In genomic region chr10:101818119-101818957, GRCh38 we compare ENCODE assay signal across 8 cellular contexts. TPM values are rescaled to one million over a fixed set of nuclear protein-coding genes. Genes with fewer than 3 reads are reported as not detected.
DNase-seq lines count a peak whose midpoint lies in the region; ATAC-seq and TF ChIP-seq lines count a peak whose summit lies in the region.

Gene OGA (minus strand): TSS chr10:101818444. CDS start chr10:101818022, 422 bp downstream.

- POLR2A ChIA-PET in CD8-positive, alpha-beta memory T cell (lab: Charles Lee): interaction anchor here (0.9 to 3.0 kb wide), 10 partner anchors 11 to 334 kb away, joined by 3 to 39 read pairs (median 4); partner anchors contain the start of genes ARMH3, NOLC1, NPM3 and PPRC1

- H3K27me3 Mint-ChIP-seq in CD8-positive, alpha-beta memory T cell: peaks cover 0 to 4% of the 10 kb centered on the region in 2 donors

- H3K27ac ChIP-seq in CD8-positive, alpha-beta memory T cell (ENCODE audit: low read depth, low read length): peak within 1 kb of the TSS; percentile 79
- peak within 1 kb of the TSS; percentile 95 for H3K27ac ChIP-seq in lower lobe of right lung

- peak; percentile 78 for ATAC-seq in GM19468 (IDR thresholded peaks at IDR 0.05; ENCODE audit: extremely low read depth, unreplicated experiment)
- peak; percentile 95 to 97 for ATAC-seq in lower lobe of right lung

- peak within 1 kb of the TSS; percentile 79 for H3K4me3 ChIP-seq in CD8-positive, alpha-beta memory T cell (ENCODE audit: low read length)
- H3K4me3 ChIP-seq in lower lobe of right lung: peak within 1 kb of the TSS; percentile 100

- intact Hi-C loops in lower lobe of right lung (cut with DNase I): no loop called here

- peaks cover 0 to 41% (median 10%) of the 10 kb centered on the region in 3 donors for H3K36me3 Mint-ChIP-seq in CD8-positive, alpha-beta memory T cell

- no peaks in the 10 kb centered on the region for H3K9me3 Mint-ChIP-seq in CD8-positive, alpha-beta memory T cell

- no peaks in the 10 kb centered on the region for H3K9me3 ChIP-seq in CD8-positive, alpha-beta memory T cell (ENCODE audit: low read length)
- no peaks in the 10 kb centered on the region for H3K9me3 ChIP-seq in lower lobe of right lung

- TF ChIP-seq CTCF in lower lobe of right lung (IDR thresholded peaks at IDR 0.05): no peak

- H3K4me1 Mint-ChIP-seq in CD8-positive, alpha-beta memory T cell: peaks cover 42 to 49% (median 45%) of the 10 kb centered on the region in 3 donors

- peak; percentile 96 to 100 (median 99) for DNase-seq in CD8-positive, alpha-beta memory T cell
- DNase-seq in HS-5 (ENCODE audit: low read depth) (peak; percentile 98), lower lobe of right lung (peak; percentile 99)
- peak; percentile 100 for DNase-seq in NK-92 treated with Interleukin-12 subunit alpha and Interleukin-12 subunit beta, amount 100 ng/mL, for 24 hours (lab: John Stamatoyannopoulos, UW)
- DNase-seq in activated CD8-positive, alpha-beta memory T cell treated with anti-CD3 and anti-CD28 coated beads for 24 hours: peak; percentile 97
- peak; percentile 97 for DNase-seq in effector CD4-positive, alpha-beta T cell
- peak; percentile 95 to 97 (median 96) for DNase-seq in stimulated activated CD4-positive, alpha-beta T cell treated with anti-CD3 and anti-CD28 coated beads, TNF-alpha, amount 100 ng/mL, for 24 hours (ENCODE audit: low read depth in 3 of 3)

- H3K27me3 ChIP-seq in CD8-positive, alpha-beta memory T cell (ENCODE audit: insufficient read depth, low read length, poor library complexity, severe bottlenecking): no peaks in the 10 kb centered on the region
- no peaks in the 10 kb centered on the region for H3K27me3 ChIP-seq in lower lobe of right lung (ENCODE audit: low read depth)

- H3K4me1 ChIP-seq in CD8-positive, alpha-beta memory T cell (ENCODE audit: insufficient read depth, low read length): peaks cover 29% of the 10 kb centered on the region
- peaks cover 32% of the 10 kb centered on the region for H3K4me1 ChIP-seq in lower lobe of right lung

- CTCF ChIA-PET in CD8-positive, alpha-beta memory T cell (lab: Charles Lee): interaction anchor here (0.9 to 10.0 kb wide), 14 partner anchors 10 to 254 kb away, joined by 3 to 77 read pairs (median 4); no protein-coding TSS in a partner anchor

- H3K4me3 Mint-ChIP-seq in CD8-positive, alpha-beta memory T cell: peak within 1 kb of the TSS; percentile 92 to 100 (median 97)

- H3K36me3 ChIP-seq in CD8-positive, alpha-beta memory T cell (ENCODE audit: insufficient read depth, low read length): peaks cover 2% of the 10 kb centered on the region
- no peaks in the 10 kb centered on the region for H3K36me3 ChIP-seq in lower lobe of right lung

- peak within 1 kb of the TSS; percentile 90 to 99 (median 97) for H3K27ac Mint-ChIP-seq in CD8-positive, alpha-beta memory T cell

RNA-seq across cellular contexts. Expression of gene OGA, which starts in this region (rescaled TPM):
- total RNA-seq in CD8-positive, alpha-beta memory T cell: 100 to 1,000 TPM in 1 of 2 experiments, 10 to 100 TPM in 1; 95.8 to 109 TPM
- 45.7 TPM for polyA plus RNA-seq in CD8-positive, alpha-beta memory T cell
- total RNA-seq in lower lobe of right lung: 113 TPM

Comparison
In these comparisons a context has a peak if more than half of its experiments do, and no peak if none do; other contexts are left out.
1. Peak in every context shown above with its lines: DNase-seq, ATAC-seq, H3K4me3 ChIP-seq and H3K27ac ChIP-seq.